ENCODE assay signal across 18 cellular contexts in genomic region chr10:95277614-95278013, GRCh38. TPM values are rescaled to one million over a fixed set of nuclear protein-coding genes. Genes with fewer than 3 reads are reported as not detected.
DNase-seq lines count a peak whose midpoint lies in the region; ATAC-seq and TF ChIP-seq lines count a peak whose summit lies in the region.
"Had no signal": no experiment of that assay in that cellular context is flagged by ENCODE, and none has a peak within 500 bp of the region (broad histone marks: within the 10 kb centered on the region; RNA-seq: fewer than 3 reads in every experiment).

No MANE protein-coding gene starts in this region.

- TF ChIP-seq CTCF in H9 (conservative IDR thresholded peaks at IDR 0.05) (no peak), colonic mucosa (IDR thresholded peaks at IDR 0.05) (no peak), mesothelial cell of epicardium (IDR thresholded peaks at IDR 0.05; ENCODE audit: unreplicated experiment) (no peak), suprapubic skin (IDR thresholded peaks at IDR 0.05) (no peak), chondrocyte (IDR thresholded peaks at IDR 0.05) (no peak)

- H3K9me3 Mint-ChIP-seq in H9 (no peaks in the 10 kb centered on the region), mesothelial cell of epicardium (peaks cover 3% of the 10 kb centered on the region), chondrocyte (ENCODE audit: low read depth) (no peaks in the 10 kb centered on the region), immature natural killer cell (no peaks in the 10 kb centered on the region)
- H3K9me3 Mint-ChIP-seq: stimulated activated naive CD8-positive, alpha-beta T cell treated with anti-CD3 and anti-CD28 coated beads, Interleukin-15, Interleukin-2, amounts not matched to agents 100 ng/mL and 50 ng/mL, for 24 hours had no signal

- H3K27me3 Mint-ChIP-seq in H9 (ENCODE audit: low read depth): no peaks in the 10 kb centered on the region
- H3K27me3 Mint-ChIP-seq in mesothelial cell of epicardium (ENCODE audit: low read depth): no peaks in the 10 kb centered on the region
- no peaks in the 10 kb centered on the region for H3K27me3 Mint-ChIP-seq in chondrocyte (ENCODE audit: low read depth)
- H3K27me3 Mint-ChIP-seq in immature natural killer cell (ENCODE audit: low read depth in 3 of 3): peaks cover 0 to 2% (median 0%) of the 10 kb centered on the region in 3 donors
- H3K27me3 Mint-ChIP-seq: stimulated activated naive CD8-positive, alpha-beta T cell treated with anti-CD3 and anti-CD28 coated beads, Interleukin-15, Interleukin-2, amounts not matched to agents 100 ng/mL and 50 ng/mL, for 24 hours had no signal

- no peak overlapping the region for H3T11ph ChIP-seq in H9 (ENCODE audit: low read length)

- H2BK15ac ChIP-seq in H9 (ENCODE audit: low read depth, low read length): no peak overlapping the region

- H2AFZ ChIP-seq in H9 (ENCODE audit: low read length): no peak overlapping the region

- no peak overlapping the region for H3K18ac ChIP-seq in H9 (ENCODE audit: insufficient read length, low read depth, low read length)

- H3K27me3 ChIP-seq in H9 (ENCODE audit: insufficient read depth, low read length): no peaks in the 10 kb centered on the region
- H3K27me3 ChIP-seq in colonic mucosa: no peaks in the 10 kb centered on the region
- H3K27me3 ChIP-seq in suprapubic skin: no peaks in the 10 kb centered on the region
- H3K27me3 ChIP-seq: BLaER1 treated with 17β-estradiol and CSF1 and Interleukin-3, amounts not matched to agents 10 nM and 100 nM had no signal

- H3K79me2 ChIP-seq in H9 (ENCODE audit: insufficient read depth, low read length): peaks cover 26% of the 10 kb centered on the region; the same call in 1 of the 2 replicates

- no peak overlapping the region for H2BK5ac ChIP-seq in H9 (ENCODE audit: insufficient read length, low read length)

- WGBS in H9 (ENCODE audit: extremely low coverage, insufficient read length, low lambda C conversion rate): no CpG with 5 or more reads among the region's 3 CpGs
- 74% methylated on average over 3 of the region's 3 CpGs for WGBS in suprapubic skin

- H2AK5ac ChIP-seq in H9 (ENCODE audit: insufficient read length, low read length): no peak overlapping the region

- no peak overlapping the region for H3K27ac ChIP-seq in H9 (ENCODE audit: insufficient read length, low read depth, low read length)
- H3K27ac ChIP-seq in colonic mucosa: peak overlapping the region; percentile 62
- peak overlapping the region; percentile 76 for H3K27ac ChIP-seq in suprapubic skin

- H3K27ac Mint-ChIP-seq in H9 (peak overlapping the region; percentile 6 to 83 (median 77); a peak in 5 of 7 replicates), mesothelial cell of epicardium (peak overlapping the region; percentile 65), chondrocyte (ENCODE audit: unreplicated experiment) (no peak overlapping the region), immature natural killer cell (peak overlapping the region in 1 of 6 donors; percentile 49)
- H3K27ac Mint-ChIP-seq: stimulated activated naive CD8-positive, alpha-beta T cell treated with anti-CD3 and anti-CD28 coated beads, Interleukin-15, Interleukin-2, amounts not matched to agents 100 ng/mL and 50 ng/mL, for 24 hours had no signal

- no peaks in the 10 kb centered on the region for H3K23me2 ChIP-seq in H9 (ENCODE audit: insufficient read length, low read depth, low read length, poor library complexity, severe bottlenecking)

- no peak overlapping the region for H3K4ac ChIP-seq in H9 (ENCODE audit: low read depth, low read length)

- no peak for DNase-seq in H9
- peak; percentile 20 for DNase-seq in colonic mucosa
- DNase-seq in mesothelial cell of epicardium (ENCODE audit: low spot score in 2 of 2, unreplicated experiment in 2 of 2): no peak
- DNase-seq in suprapubic skin (ENCODE audit: low spot score in 2 of 2): no peak
- DNase-seq in chondrocyte (ENCODE audit: low spot score): no peak
- no peak for DNase-seq in D341Med (ENCODE audit: low spot score)
- no peak for DNase-seq in immature natural killer cell
- DNase-seq: activated CD4-positive, alpha-beta T cell treated with anti-CD3 and anti-CD28 coated beads for 1 hour; activated gamma-delta T cell treated with Interleukin-2 at 50 U/mL for 16 hours; aorta; dermis blood vessel endothelial cell; DND-41; Kasumi-1; NCI-H1436 treated with DMSO at 0.1 percent for 48 hours; NCI-H345 had no signal

- no peak overlapping the region for H4K8ac ChIP-seq in H9 (replicated peaks; ENCODE audit: insufficient read length, low read depth, low read length)

- peaks cover 0 to 8% (median 8%) of the 10 kb centered on the region in 3 experiments; a peak in 2 of 7 replicates for H3K36me3 Mint-ChIP-seq in H9 (ENCODE audit: insufficient read depth in 1 of 3, low read depth in 3 of 3)
- peaks cover 2% of the 10 kb centered on the region for H3K36me3 Mint-ChIP-seq in mesothelial cell of epicardium
- peaks cover 2% of the 10 kb centered on the region for H3K36me3 Mint-ChIP-seq in chondrocyte (ENCODE audit: low read depth)
- H3K36me3 Mint-ChIP-seq in immature natural killer cell: peaks cover 0 to 5% (median 0%) of the 10 kb centered on the region in 3 donors

- intact Hi-C loops in colonic mucosa (cut with DNase I): no loop called here

- no peak overlapping the region for H3K4me2 ChIP-seq in H9 (ENCODE audit: insufficient read depth, insufficient read length, low read length)

- H3K79me1 ChIP-seq in H9 (ENCODE audit: insufficient read depth, low read depth, low read length, poor library complexity, severe bottlenecking): peaks cover 4% of the 10 kb centered on the region

- no peak for ATAC-seq in HG03097 (IDR thresholded peaks at IDR 0.05; ENCODE audit: low FRiP score, unreplicated experiment)

- peaks cover 62 to 66% of the 10 kb centered on the region in 2 experiments for H3K4me1 Mint-ChIP-seq in H9
- H3K4me1 Mint-ChIP-seq in mesothelial cell of epicardium: peaks cover 36% of the 10 kb centered on the region
- peaks cover 80% of the 10 kb centered on the region for H3K4me1 Mint-ChIP-seq in chondrocyte (ENCODE audit: low read depth)
- H3K4me1 Mint-ChIP-seq in immature natural killer cell: peaks cover 4 to 20% of the 10 kb centered on the region in 2 donors

- no peaks in the 10 kb centered on the region for H4K20me1 ChIP-seq in H9 (ENCODE audit: control insufficient read depth, insufficient read depth, insufficient read length)

- H2BK20ac ChIP-seq in H9 (ENCODE audit: low read depth, low read length, poor library complexity, severe bottlenecking): no peak overlapping the region

- no peak overlapping the region for H3K23ac ChIP-seq in H9 (ENCODE audit: insufficient read length, low read depth, low read length)

- no peak overlapping the region for H2BK120ac ChIP-seq in H9 (ENCODE audit: low read depth, low read length, poor library complexity, severe bottlenecking)

- H4K5ac ChIP-seq in H9 (ENCODE audit: insufficient read length, low read depth, low read length): no peak overlapping the region

- no peak overlapping the region for H3K14ac ChIP-seq in H9 (ENCODE audit: insufficient read depth, low read length)

- H4K91ac ChIP-seq in H9 (ENCODE audit: insufficient read length, low read depth, low read length): no peak overlapping the region

- H3K4me3 ChIP-seq in colonic mucosa: no peak overlapping the region
- no peak overlapping the region for H3K4me3 ChIP-seq in suprapubic skin
- H3K4me3 ChIP-seq: BLaER1 treated with 17β-estradiol and CSF1 and Interleukin-3, amounts not matched to agents 10 nM and 100 nM had no signal

- H3K56ac ChIP-seq in H9 (ENCODE audit: insufficient read length, low read depth, low read length): no peak overlapping the region

- H3K4me3 Mint-ChIP-seq in H9: no peak overlapping the region
- H3K4me3 Mint-ChIP-seq in mesothelial cell of epicardium: no peak overlapping the region
- H3K4me3 Mint-ChIP-seq in chondrocyte (ENCODE audit: unreplicated experiment): no peak overlapping the region
- H3K4me3 Mint-ChIP-seq in immature natural killer cell: no peak overlapping the region
- H3K4me3 Mint-ChIP-seq: stimulated activated naive CD8-positive, alpha-beta T cell treated with anti-CD3 and anti-CD28 coated beads, Interleukin-15, Interleukin-2, amounts not matched to agents 100 ng/mL and 50 ng/mL, for 24 hours had no signal

- no peak overlapping the region for H2BK12ac ChIP-seq in H9 (ENCODE audit: insufficient read length, low read depth, low read length)

- no peak for TF ChIP-seq POLR2A in suprapubic skin (IDR thresholded peaks at IDR 0.05)

- no peak for TF ChIP-seq EP300 in suprapubic skin (IDR thresholded peaks at IDR 0.05)

- H3K9me3 ChIP-seq in H9 (ENCODE audit: control insufficient read depth, low read depth, low read length) (no peaks in the 10 kb centered on the region), colonic mucosa (no peaks in the 10 kb centered on the region), suprapubic skin (no peaks in the 10 kb centered on the region)

- H3K4me1 ChIP-seq in H9 (ENCODE audit: insufficient read depth, low read length) (peaks cover 7% of the 10 kb centered on the region; the same call in 1 of the 2 replicates), colonic mucosa (peaks cover 28% of the 10 kb centered on the region), suprapubic skin (peaks cover 70% of the 10 kb centered on the region)

- H3K36me3 ChIP-seq in colonic mucosa: no peaks in the 10 kb centered on the region
- no peaks in the 10 kb centered on the region for H3K36me3 ChIP-seq in suprapubic skin

- H3K9ac ChIP-seq in H9 (ENCODE audit: extremely low read depth, insufficient read length, low read length) (no peak overlapping the region), colonic mucosa (ENCODE audit: low read depth in 2 of 2, low read length in 2 of 2) (peak overlapping the region in 1 of 2 donors; percentile 51)
- H3K9ac ChIP-seq: BLaER1 treated with 17β-estradiol and CSF1 and Interleukin-3, amounts not matched to agents 10 nM and 100 nM had no signal

RNA-seq across cellular contexts. Expression of gene PDLIM1, which starts 13.2 kb away (rescaled TPM):
- total RNA-seq in H9 (2021): 115 and 123 TPM in 2 replicates
- total RNA-seq in colonic mucosa: 100 to 1,000 TPM; 246 to 433 TPM
- total RNA-seq in mesothelial cell of epicardium: 121 to 131 TPM (median 122 TPM) in 3 replicates
- 100 to 1,000 TPM in 1 of 4 donors, 10 to 100 TPM in 3; 71.4 to 112 (median 77.7) TPM for total RNA-seq in suprapubic skin
- total RNA-seq in chondrocyte: 94.1 to 113 TPM (median 110 TPM) in 3 replicates
- 10 to 100 TPM; 38.9 to 72.9 (median 41.2) TPM for polyA plus RNA-seq in immature natural killer cell
